ENCODE assay signal across 20 cellular contexts in genomic region chr7:1362301-1362700, GRCh38.
"Had no signal": no experiment of that assay in that cellular context is flagged by ENCODE, and none has a peak within 500 bp of the region (broad histone marks: within the 10 kb centered on the region; RNA-seq: fewer than 3 reads in every experiment).

No MANE protein-coding gene starts in this region.

- H3K9me3 ChIP-seq: gastrocnemius medialis, pancreas, prostate gland had no signal

- H3K4me1 ChIP-seq: esophagus muscularis mucosa, gastrocnemius medialis, neural progenitor cell, pancreas, prostate gland, stomach, transverse colon had no signal

- DNase-seq: effector memory CD8-positive, alpha-beta T cell; gastrocnemius medialis; immature natural killer cell; left colon; occipital lobe; stimulated activated CD4-positive, alpha-beta T cell treated with anti-CD3 and anti-CD28 coated beads, Interleukin-2, amount 100 ng/mL, for 24 hours; stimulated activated CD4-positive, alpha-beta T cell treated with anti-CD3 and anti-CD28 coated beads, Interleukin-4, amount 100 ng/mL, for 4 hours; stimulated activated naive B cell treated with anti-CD40 and anti-IgM and Interleukin-4, amounts not matched to agents 10 μg/mL and 1 μg/mL and 100 μg/mL, for 72 hours; stomach; substantia nigra; transverse colon had no signal

- ATAC-seq: effector memory CD8-positive, alpha-beta T cell; gastrocnemius medialis; left colon; natural killer cell treated with Interleukin-12 subunit alpha and Interleukin-12 subunit beta and Interleukin-15 and Interleukin-18, amount 100 ng/mL, for 72 hours; pancreas; sciatic nerve; stimulated activated naive B cell treated with anti-CD40 and anti-IgM and Interleukin-4, amounts not matched to agents 10 μg/mL and 1 μg/mL and 100 μg/mL, for 72 hours had no signal

- H3K4me3 ChIP-seq: esophagus muscularis mucosa, gastrocnemius medialis, neural progenitor cell, pancreas, prostate gland, stomach, thoracic aorta, transverse colon had no signal

- H3K9ac ChIP-seq: neural progenitor cell had no signal

- H3K36me3 ChIP-seq: esophagus muscularis mucosa, gastrocnemius medialis, neural progenitor cell, pancreas, prostate gland, stomach, thoracic aorta, transverse colon had no signal

- H3K27me3 ChIP-seq: pancreas had no signal

- H3K27ac ChIP-seq: epithelial cell of prostate, esophagus muscularis mucosa, gastrocnemius medialis, neural progenitor cell, pancreas, prostate gland, stomach, thoracic aorta, transverse colon had no signal

- FAIRE-seq: keratinocyte, pancreas had no signal
